In the genomic region with DNA sequence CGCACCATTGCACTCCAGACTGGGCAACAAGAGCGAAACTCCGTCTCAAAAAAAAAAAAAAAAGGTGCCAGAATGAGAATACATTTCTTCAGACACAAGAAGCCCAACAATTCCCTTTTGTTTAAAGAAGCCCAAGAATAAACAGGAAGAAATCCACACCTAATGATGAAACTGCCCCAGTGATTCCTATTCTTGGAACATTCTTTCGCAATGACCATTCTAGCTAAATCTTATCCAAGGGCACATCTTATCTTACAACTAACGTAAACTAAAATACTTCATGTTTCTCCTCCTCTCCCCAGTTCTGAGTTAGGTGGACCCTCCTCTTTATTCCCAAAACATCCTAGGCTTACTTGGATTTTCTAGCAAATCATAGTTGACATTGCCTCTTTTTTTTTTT, we compare ENCODE assay signal across 2 cellular contexts.
TF ChIP-seq lines count a peak whose summit lies in the region.

No MANE protein-coding gene starts in this region.

TF ChIP-seq in A549, 52 proteins besides CTCF, POLR2A, EP300 and RAD21:
- peak in 1 of 2 experiments; percentile 40; a peak in 2 of 4 replicates for TF ChIP-seq CEBPB (IDR thresholded peaks at IDR 0.05)
- no peak for TF ChIP-seq HOXA7 (CRISPR knock-in tag; IDR thresholded peaks at IDR 0.05)

TF ChIP-seq in K562, 482 proteins besides CTCF, POLR2A, EP300 and RAD21:
- TF ChIP-seq BCOR (IDR thresholded peaks at IDR 0.05) = no peak
- peak; percentile 69 for TF ChIP-seq CEBPB (tag; IDR thresholded peaks at IDR 0.05)
- TF ChIP-seq STAT6 (CRISPR knock-in tag; IDR thresholded peaks at IDR 0.05) = no peak
- no peak for TF ChIP-seq HNRNPH1 (optimal IDR thresholded peaks at IDR 0.05; ENCODE audit: low read depth, low read length)
- TF ChIP-seq ZNF274 (IDR thresholded peaks at IDR 0.05; ENCODE audit: borderline replicate concordance, low read depth, low read length) = no peak
- TF ChIP-seq, protein P1, sequence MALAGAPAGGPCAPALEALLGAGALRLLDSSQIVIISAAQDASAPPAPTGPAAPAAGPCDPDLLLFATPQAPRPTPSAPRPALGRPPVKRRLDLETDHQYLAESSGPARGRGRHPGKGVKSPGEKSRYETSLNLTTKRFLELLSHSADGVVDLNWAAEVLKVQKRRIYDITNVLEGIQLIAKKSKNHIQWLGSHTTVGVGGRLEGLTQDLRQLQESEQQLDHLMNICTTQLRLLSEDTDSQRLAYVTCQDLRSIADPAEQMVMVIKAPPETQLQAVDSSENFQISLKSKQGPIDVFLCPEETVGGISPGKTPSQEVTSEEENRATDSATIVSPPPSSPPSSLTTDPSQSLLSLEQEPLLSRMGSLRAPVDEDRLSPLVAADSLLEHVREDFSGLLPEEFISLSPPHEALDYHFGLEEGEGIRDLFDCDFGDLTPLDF (CRISPR knock-in tag; IDR thresholded peaks at IDR 0.05) = no peak
- TF ChIP-seq, protein P2, sequence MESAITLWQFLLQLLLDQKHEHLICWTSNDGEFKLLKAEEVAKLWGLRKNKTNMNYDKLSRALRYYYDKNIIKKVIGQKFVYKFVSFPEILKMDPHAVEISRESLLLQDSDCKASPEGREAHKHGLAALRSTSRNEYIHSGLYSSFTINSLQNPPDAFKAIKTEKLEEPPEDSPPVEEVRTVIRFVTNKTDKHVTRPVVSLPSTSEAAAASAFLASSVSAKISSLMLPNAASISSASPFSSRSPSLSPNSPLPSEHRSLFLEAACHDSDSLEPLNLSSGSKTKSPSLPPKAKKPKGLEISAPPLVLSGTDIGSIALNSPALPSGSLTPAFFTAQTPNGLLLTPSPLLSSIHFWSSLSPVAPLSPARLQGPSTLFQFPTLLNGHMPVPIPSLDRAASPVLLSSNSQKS (CRISPR knock-in tag; IDR thresholded peaks at IDR 0.05) = no peak
- TF ChIP-seq NONO (IDR thresholded peaks at IDR 0.05; ENCODE audit: low read depth in 2 of 2, low read length in 1 of 2) = no peak
- TF ChIP-seq, protein P3, sequence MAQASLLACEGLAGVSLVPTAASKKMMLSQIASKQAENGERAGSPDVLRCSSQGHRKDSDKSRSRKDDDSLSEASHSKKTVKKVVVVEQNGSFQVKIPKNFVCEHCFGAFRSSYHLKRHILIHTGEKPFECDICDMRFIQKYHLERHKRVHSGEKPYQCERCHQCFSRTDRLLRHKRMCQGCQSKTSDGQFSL (CRISPR knock-in tag; IDR thresholded peaks at IDR 0.05) = no peak
- TF ChIP-seq, protein P3 (tag; IDR thresholded peaks at IDR 0.05) = no peak
- peak; percentile 72 for TF ChIP-seq MEF2D (tag; conservative IDR thresholded peaks at IDR 0.05; ENCODE audit: low read depth)
- no peak for TF ChIP-seq ZNF263 (CRISPR knock-in tag; IDR thresholded peaks at IDR 0.05; ENCODE audit: borderline replicate concordance)
- no peak for TF ChIP-seq CXXC5 (CRISPR knock-in tag; IDR thresholded peaks at IDR 0.05)
- no peak for TF ChIP-seq HDAC1 (IDR thresholded peaks at IDR 0.05)
- TF ChIP-seq, protein P4, sequence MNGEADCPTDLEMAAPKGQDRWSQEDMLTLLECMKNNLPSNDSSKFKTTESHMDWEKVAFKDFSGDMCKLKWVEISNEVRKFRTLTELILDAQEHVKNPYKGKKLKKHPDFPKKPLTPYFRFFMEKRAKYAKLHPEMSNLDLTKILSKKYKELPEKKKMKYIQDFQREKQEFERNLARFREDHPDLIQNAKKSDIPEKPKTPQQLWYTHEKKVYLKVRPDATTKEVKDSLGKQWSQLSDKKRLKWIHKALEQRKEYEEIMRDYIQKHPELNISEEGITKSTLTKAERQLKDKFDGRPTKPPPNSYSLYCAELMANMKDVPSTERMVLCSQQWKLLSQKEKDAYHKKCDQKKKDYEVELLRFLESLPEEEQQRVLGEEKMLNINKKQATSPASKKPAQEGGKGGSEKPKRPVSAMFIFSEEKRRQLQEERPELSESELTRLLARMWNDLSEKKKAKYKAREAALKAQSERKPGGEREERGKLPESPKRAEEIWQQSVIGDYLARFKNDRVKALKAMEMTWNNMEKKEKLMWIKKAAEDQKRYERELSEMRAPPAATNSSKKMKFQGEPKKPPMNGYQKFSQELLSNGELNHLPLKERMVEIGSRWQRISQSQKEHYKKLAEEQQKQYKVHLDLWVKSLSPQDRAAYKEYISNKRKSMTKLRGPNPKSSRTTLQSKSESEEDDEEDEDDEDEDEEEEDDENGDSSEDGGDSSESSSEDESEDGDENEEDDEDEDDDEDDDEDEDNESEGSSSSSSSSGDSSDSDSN (IDR thresholded peaks at IDR 0.05; ENCODE audit: borderline replicate concordance in 1 of 2, low read depth in 2 of 2, low read length in 2 of 2) = no peak
- TF ChIP-seq ZC3H8 (IDR thresholded peaks at IDR 0.05) = no peak
- TF ChIP-seq, protein P5, sequence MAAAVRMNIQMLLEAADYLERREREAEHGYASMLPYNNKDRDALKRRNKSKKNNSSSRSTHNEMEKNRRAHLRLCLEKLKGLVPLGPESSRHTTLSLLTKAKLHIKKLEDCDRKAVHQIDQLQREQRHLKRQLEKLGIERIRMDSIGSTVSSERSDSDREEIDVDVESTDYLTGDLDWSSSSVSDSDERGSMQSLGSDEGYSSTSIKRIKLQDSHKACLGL (CRISPR knock-in tag; IDR thresholded peaks at IDR 0.05; ENCODE audit: borderline replicate concordance, poor library complexity, severe bottlenecking) = no peak
- TF ChIP-seq, protein P6, sequence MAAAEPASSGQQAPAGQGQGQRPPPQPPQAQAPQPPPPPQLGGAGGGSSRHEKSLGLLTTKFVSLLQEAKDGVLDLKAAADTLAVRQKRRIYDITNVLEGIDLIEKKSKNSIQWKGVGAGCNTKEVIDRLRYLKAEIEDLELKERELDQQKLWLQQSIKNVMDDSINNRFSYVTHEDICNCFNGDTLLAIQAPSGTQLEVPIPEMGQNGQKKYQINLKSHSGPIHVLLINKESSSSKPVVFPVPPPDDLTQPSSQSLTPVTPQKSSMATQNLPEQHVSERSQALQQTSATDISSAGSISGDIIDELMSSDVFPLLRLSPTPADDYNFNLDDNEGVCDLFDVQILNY (CRISPR knock-in tag; IDR thresholded peaks at IDR 0.05) = no peak
- no peak for TF ChIP-seq FOS (IDR thresholded peaks at IDR 0.05; ENCODE audit: extremely low read depth, insufficient read length)
- TF ChIP-seq MTA1 (IDR thresholded peaks at IDR 0.05; ENCODE audit: borderline replicate concordance) = no peak
- TF ChIP-seq PRMT5 (CRISPR knock-in tag; IDR thresholded peaks at IDR 0.05) = no peak
- TF ChIP-seq ZNF354B (CRISPR knock-in tag; IDR thresholded peaks at IDR 0.05) = no peak
- TF ChIP-seq TAL1 (IDR thresholded peaks at IDR 0.05) = no peak
- TF ChIP-seq NCOA4 (IDR thresholded peaks at IDR 0.05; ENCODE audit: partially characterized antibody) = no peak
- TF ChIP-seq CEBPG (CRISPR knock-in tag; IDR thresholded peaks at IDR 0.05) = no peak
- peak; percentile 64 to 66 for TF ChIP-seq CEBPG (tag; conservative IDR thresholded peaks at IDR 0.05 in 1 of 2, IDR thresholded peaks at IDR 0.05 in 1 of 2)
- no peak for TF ChIP-seq HBP1 (CRISPR knock-in tag; IDR thresholded peaks at IDR 0.05)
- no peak for TF ChIP-seq MCM3 (IDR thresholded peaks at IDR 0.05)
